In genomic region chr16:15643453-15644305, GRCh38 we compare ENCODE assay signal across 7 cellular contexts. TPM values are rescaled to one million over a fixed set of nuclear protein-coding genes. Genes with fewer than 3 reads are reported as not detected.
DNase-seq lines count a peak whose midpoint lies in the region; ATAC-seq and TF ChIP-seq lines count a peak whose summit lies in the region.

No MANE protein-coding gene starts in this region.

- H3K79me2 ChIP-seq in PC-9 (ENCODE audit: low read depth), result peaks cover 31% of the 10 kb centered on the region

- peak; percentile 13 for DNase-seq in GDM1 (lab: John Stamatoyannopoulos, UW)
- peak; percentile 33 to 48 for DNase-seq in PC-9
- DNase-seq in adipocyte (ENCODE audit: low read depth), result peak; percentile 88
- peak in 1 of 2 donors; percentile 40 for DNase-seq in heart right ventricle
- peak; percentile 11 for DNase-seq in prostate gland (ENCODE audit: low spot score)
- no peak for DNase-seq in retina

- POLR2A ChIA-PET in PC-9 (lab: Charles Lee; ENCODE audit: unreplicated experiment), result interaction anchor here (0.6 to 0.7 kb wide), 5 partner anchors 11 to 461 kb away, joined by 3 to 12 read pairs (median 4); no protein-coding TSS in a partner anchor

- intact Hi-C loops in PC-9 (cut with micrococcal nuclease; ENCODE audit: unreplicated experiment), result loop anchor here (2.0 kb wide), 1 partner anchor 53 kb away; no protein-coding TSS in a partner anchor
- intact Hi-C loops in heart right ventricle (cut with DNase I), result loop anchor here in 5 of 10 donors (2.0 to 10.0 kb wide), 4 partner anchors 29 to 61 kb away; no protein-coding TSS in a partner anchor
- intact Hi-C loops in prostate gland (cut with DNase I), result no loop called here

- H3K4me1 ChIP-seq in PC-9 (replicated peaks; ENCODE audit: insufficient read depth) (peaks cover 33% of the 10 kb centered on the region), adipocyte (ENCODE audit: control insufficient read depth, insufficient read depth, low read length) (peaks cover 26% of the 10 kb centered on the region), heart right ventricle (peaks cover 0 to 32% (median 26%) of the 10 kb centered on the region in 9 donors), prostate gland (replicated peaks) (peaks cover 6% of the 10 kb centered on the region)

- CTCF ChIA-PET in PC-9 (lab: Charles Lee), result interaction anchor here (0.6 to 0.8 kb wide), 3 partner anchors 24 to 53 kb away, joined by 4 to 7 read pairs (median 5); no protein-coding TSS in a partner anchor

- no peak for TF ChIP-seq EP300 in Ishikawa (IDR thresholded peaks at IDR 0.05; ENCODE audit: borderline replicate concordance)

- peak; percentile 60; the same call in 1 of the 2 replicates for TF ChIP-seq CTCF in PC-9 (conservative IDR thresholded peaks at IDR 0.05)
- peak; percentile 27 to 77 (median 52) for TF ChIP-seq CTCF in heart right ventricle (IDR thresholded peaks at IDR 0.05)
- peak in 3 of 4 experiments; percentile 38 to 54 (median 42) for TF ChIP-seq CTCF in prostate gland (IDR thresholded peaks at IDR 0.05)

- H3K36me3 ChIP-seq in PC-9 (ENCODE audit: low read depth) (no peaks in the 10 kb centered on the region), adipocyte (ENCODE audit: control insufficient read depth, insufficient read depth, low read length, severe bottlenecking) (peaks cover 6% of the 10 kb centered on the region), heart right ventricle (peaks cover 0 to 18% (median 6%) of the 10 kb centered on the region in 9 donors), prostate gland (no peaks in the 10 kb centered on the region)

- H3K9me2 ChIP-seq in PC-9 (ENCODE audit: insufficient read depth), result no peaks in the 10 kb centered on the region

- WGBS in heart right ventricle, 2 donors, result 9 to 10% methylated on average over 22 of the region's 22 CpGs
- WGBS in prostate gland, result 3% methylated on average over 22 of the region's 22 CpGs

- peak overlapping the region; percentile 97 for H3K27ac ChIP-seq in PC-9
- peak overlapping the region; percentile 87 to 100 (median 99) for H3K27ac ChIP-seq in heart right ventricle
- peak overlapping the region; percentile 99 for H3K27ac ChIP-seq in prostate gland

- peak overlapping the region; percentile 99 for H2AFZ ChIP-seq in PC-9

- H3K27me3 ChIP-seq in PC-9 (ENCODE audit: insufficient read depth, low read depth) (no peaks in the 10 kb centered on the region), adipocyte (replicated peaks; ENCODE audit: control insufficient read depth, insufficient read depth, low read length) (no peaks in the 10 kb centered on the region), heart right ventricle (no peaks in the 10 kb centered on the region), prostate gland (replicated peaks; ENCODE audit: insufficient read depth) (no peaks in the 10 kb centered on the region)

- H3F3A ChIP-seq in PC-9 (ENCODE audit: insufficient read depth, low read depth), result peaks cover 37% of the 10 kb centered on the region

- peak overlapping the region; percentile 100 for H3K9ac ChIP-seq in adipocyte (ENCODE audit: low read length)

- peak; percentile 38 to 87 (median 74) for ATAC-seq in heart right ventricle

- H4K20me1 ChIP-seq in PC-9 (ENCODE audit: insufficient read depth), result no peaks in the 10 kb centered on the region

- TSS peak; percentile 93 for BruUV-seq in PC-9 (replicated peaks; lab: Mats Ljungman, UMichigan)

- H3K9me3 ChIP-seq in PC-9 (ENCODE audit: insufficient read depth, low read depth), result no peaks in the 10 kb centered on the region
- H3K9me3 ChIP-seq in adipocyte (ENCODE audit: control insufficient read depth, low read length), result no peaks in the 10 kb centered on the region
- no peaks in the 10 kb centered on the region for H3K9me3 ChIP-seq in heart right ventricle
- H3K9me3 ChIP-seq in prostate gland, result no peaks in the 10 kb centered on the region

- peak overlapping the region; percentile 92 for H3K4me2 ChIP-seq in PC-9

- TF ChIP-seq RAD21 in Ishikawa (IDR thresholded peaks at IDR 0.05; ENCODE audit: low read depth), result no peak

- H3K4me3 ChIP-seq in PC-9, result peak overlapping the region; percentile 75
- peak overlapping the region; percentile 99 for H3K4me3 ChIP-seq in adipocyte (ENCODE audit: low read length)
- peak overlapping the region; percentile 65 to 97 (median 85) for H3K4me3 ChIP-seq in heart right ventricle
- peak overlapping the region; percentile 89 to 94 for H3K4me3 ChIP-seq in prostate gland

- no peak for TF ChIP-seq POLR2A in prostate gland (IDR thresholded peaks at IDR 0.05)

TF ChIP-seq in Ishikawa, 13 proteins besides CTCF, POLR2A, EP300 and RAD21:
- TF ChIP-seq, protein P1, sequence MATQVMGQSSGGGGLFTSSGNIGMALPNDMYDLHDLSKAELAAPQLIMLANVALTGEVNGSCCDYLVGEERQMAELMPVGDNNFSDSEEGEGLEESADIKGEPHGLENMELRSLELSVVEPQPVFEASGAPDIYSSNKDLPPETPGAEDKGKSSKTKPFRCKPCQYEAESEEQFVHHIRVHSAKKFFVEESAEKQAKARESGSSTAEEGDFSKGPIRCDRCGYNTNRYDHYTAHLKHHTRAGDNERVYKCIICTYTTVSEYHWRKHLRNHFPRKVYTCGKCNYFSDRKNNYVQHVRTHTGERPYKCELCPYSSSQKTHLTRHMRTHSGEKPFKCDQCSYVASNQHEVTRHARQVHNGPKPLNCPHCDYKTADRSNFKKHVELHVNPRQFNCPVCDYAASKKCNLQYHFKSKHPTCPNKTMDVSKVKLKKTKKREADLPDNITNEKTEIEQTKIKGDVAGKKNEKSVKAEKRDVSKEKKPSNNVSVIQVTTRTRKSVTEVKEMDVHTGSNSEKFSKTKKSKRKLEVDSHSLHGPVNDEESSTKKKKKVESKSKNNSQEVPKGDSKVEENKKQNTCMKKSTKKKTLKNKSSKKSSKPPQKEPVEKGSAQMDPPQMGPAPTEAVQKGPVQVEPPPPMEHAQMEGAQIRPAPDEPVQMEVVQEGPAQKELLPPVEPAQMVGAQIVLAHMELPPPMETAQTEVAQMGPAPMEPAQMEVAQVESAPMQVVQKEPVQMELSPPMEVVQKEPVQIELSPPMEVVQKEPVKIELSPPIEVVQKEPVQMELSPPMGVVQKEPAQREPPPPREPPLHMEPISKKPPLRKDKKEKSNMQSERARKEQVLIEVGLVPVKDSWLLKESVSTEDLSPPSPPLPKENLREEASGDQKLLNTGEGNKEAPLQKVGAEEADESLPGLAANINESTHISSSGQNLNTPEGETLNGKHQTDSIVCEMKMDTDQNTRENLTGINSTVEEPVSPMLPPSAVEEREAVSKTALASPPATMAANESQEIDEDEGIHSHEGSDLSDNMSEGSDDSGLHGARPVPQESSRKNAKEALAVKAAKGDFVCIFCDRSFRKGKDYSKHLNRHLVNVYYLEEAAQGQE (IDR thresholded peaks at IDR 0.05; ENCODE audit: low read depth), result no peak
- peak; percentile 87; the same call in 1 of the 2 replicates for TF ChIP-seq FOXM1 (IDR thresholded peaks at IDR 0.05; ENCODE audit: borderline replicate concordance, low read depth)
- no peak for TF ChIP-seq YY1 (IDR thresholded peaks at IDR 0.05; ENCODE audit: low read depth)
- TF ChIP-seq USF1 (IDR thresholded peaks at IDR 0.05), result peak; percentile 90
- no peak for TF ChIP-seq MAX (IDR thresholded peaks at IDR 0.05)
- TF ChIP-seq TAF1 (IDR thresholded peaks at IDR 0.05; ENCODE audit: low read depth), result no peak
- no peak for TF ChIP-seq ZBTB7A (IDR thresholded peaks at IDR 0.05; ENCODE audit: low read depth)
- no peak for TF ChIP-seq TCF12 (IDR thresholded peaks at IDR 0.05; ENCODE audit: low read depth)
- no peak for TF ChIP-seq TEAD4 (IDR thresholded peaks at IDR 0.05)
- TF ChIP-seq NFIC (IDR thresholded peaks at IDR 0.05), result no peak

RNA-seq across cellular contexts. Expression of gene MARF1, which starts 0.7 kb away (rescaled TPM):
- total RNA-seq in PC-9 (2021), result 68.1 and 69.4 TPM in 2 replicates
- total RNA-seq in heart right ventricle, result 10 to 100 TPM; 39.1 to 59.1 (median 43.0) TPM
- 10 to 100 TPM in 1 of 2 donors, 1 to 10 TPM in 1; 9.6 to 14.9 TPM for polyA plus RNA-seq in heart right ventricle
- total RNA-seq in prostate gland, result 10 to 100 TPM; 33.3 to 54.2 TPM

RNA-seq across cellular contexts. Expression of gene NDE1, which starts 6.4 kb away (rescaled TPM):
- 114 and 119 TPM in 2 replicates for total RNA-seq in PC-9 (2021)
- 10 to 100 TPM; 12.0 to 29.0 (median 20.0) TPM for total RNA-seq in heart right ventricle
- 10 to 100 TPM in 1 of 2 donors, 1 to 10 TPM in 1; 6.0 to 10.7 TPM for polyA plus RNA-seq in heart right ventricle
- 10 to 100 TPM; 34.3 to 39.3 TPM for total RNA-seq in prostate gland
